9 cellular contexts compared by ENCODE assay signal in the genomic region with DNA sequence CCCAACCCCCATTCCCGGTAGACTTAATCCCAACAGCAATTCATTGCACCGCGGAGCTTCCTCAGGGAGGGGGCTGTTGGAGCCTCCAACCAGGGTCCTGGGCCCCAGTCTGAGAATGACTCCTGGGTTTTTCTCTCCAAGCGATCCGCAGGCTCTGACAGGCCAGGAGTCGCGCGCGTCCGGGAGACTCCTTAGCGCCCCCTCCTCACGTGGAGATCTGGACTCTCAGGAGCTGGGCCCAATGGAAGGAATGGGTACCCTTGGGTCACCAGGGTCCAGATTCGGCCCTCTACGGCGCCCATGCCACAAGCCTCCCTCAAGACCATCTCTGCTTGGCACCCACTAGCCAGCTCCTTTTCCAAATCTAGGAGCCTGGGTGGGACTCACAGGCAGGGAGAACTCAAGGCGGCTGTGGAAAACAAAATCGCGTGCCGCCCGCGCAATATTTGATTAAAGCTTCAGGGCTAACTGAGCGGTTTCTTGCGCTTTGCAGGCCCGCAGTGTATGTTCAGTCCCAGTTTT. TPM values are rescaled to one million over a fixed set of nuclear protein-coding genes. Genes with fewer than 3 reads are reported as not detected.
DNase-seq lines count a peak whose midpoint lies in the region; ATAC-seq and TF ChIP-seq lines count a peak whose summit lies in the region.
"Had no signal": no experiment of that assay in that cellular context is flagged by ENCODE, and none has a peak within 500 bp of the region (broad histone marks: within the 10 kb centered on the region; RNA-seq: fewer than 3 reads in every experiment).

No MANE protein-coding gene starts in this region.

- peaks cover 2% of the 10 kb centered on the region for H3K4me1 ChIP-seq in fibroblast of lung (ENCODE audit: control insufficient read depth, extremely low read depth, insufficient read depth, low read length)

- DNase-seq in stimulated activated naive CD8-positive, alpha-beta T cell treated with anti-CD3 and anti-CD28 coated beads, Interleukin-15, amount 100 ng/mL, for 72 hours: no peak
- no peak for DNase-seq in stimulated activated naive CD8-positive, alpha-beta T cell treated with anti-CD3 and anti-CD28 coated beads, Interleukin-15, Interleukin-2, amounts not matched to agents 100 U/mL and 50 U/mL, for 24 hours
- DNase-seq in fibroblast of lung (ENCODE audit: low read depth in 2 of 2) (no peak), neural crest cell (ENCODE audit: low read depth, low spot score) (no peak), NCI-H226 (no peak), anterior cingulate cortex (lab: John Stamatoyannopoulos, UW) (no peak), NAMALWA (ENCODE audit: low spot score) (no peak)
- DNase-seq: activated gamma-delta T cell had no signal

- peaks cover 65% of the 10 kb centered on the region for H3K4me1 Mint-ChIP-seq in stimulated activated naive CD8-positive, alpha-beta T cell treated with anti-CD3 and anti-CD28 coated beads, Interleukin-15, amount 100 ng/mL, for 72 hours
- H3K4me1 Mint-ChIP-seq in neural crest cell: peaks cover 17% of the 10 kb centered on the region

- peaks cover 69% of the 10 kb centered on the region for H3K27me3 ChIP-seq in fibroblast of lung (ENCODE audit: control insufficient read depth, insufficient read depth, low read length)

- H3K36me3 ChIP-seq in fibroblast of lung (ENCODE audit: control insufficient read depth, insufficient read depth, low read length): no peaks in the 10 kb centered on the region

- peak overlapping the region; percentile 65 to 79 for H3K4me3 Mint-ChIP-seq in stimulated activated naive CD8-positive, alpha-beta T cell treated with anti-CD3 and anti-CD28 coated beads, Interleukin-15, amount 100 ng/mL, for 72 hours
- H3K4me3 Mint-ChIP-seq in neural crest cell: peak overlapping the region; percentile 78

- no peak overlapping the region for H3K9ac ChIP-seq in fibroblast of lung (ENCODE audit: insufficient read depth, low read length)

- H4K20me1 ChIP-seq in fibroblast of lung (ENCODE audit: control insufficient read depth, extremely low read depth, insufficient read depth, low read length): no peaks in the 10 kb centered on the region

- peak overlapping the region in 3 of 4 experiments; percentile 4 to 72 (median 57) for H3K4me3 ChIP-seq in fibroblast of lung (replicated peaks in 1 of 4; ENCODE audit: control extremely low read depth in 1 of 4, insufficient read depth in 1 of 4, low read depth in 3 of 4, low read length in 4 of 4)

- no peak overlapping the region for H2AFZ ChIP-seq in fibroblast of lung (ENCODE audit: low read length)

- TF ChIP-seq CTCF in fibroblast of lung (conservative IDR thresholded peaks at IDR 0.05 in 1 of 2, IDR thresholded peaks at IDR 0.05 in 1 of 2; ENCODE audit: low read depth in 1 of 2, low read length in 2 of 2) (no peak), neural crest cell (conservative IDR thresholded peaks at IDR 0.05) (no peak)

- H3K27ac ChIP-seq in fibroblast of lung (ENCODE audit: insufficient read depth, low read length): peak overlapping the region; percentile 36

- peaks cover 4 to 24% of the 10 kb centered on the region in 2 donors for H3K9me3 Mint-ChIP-seq in stimulated activated naive CD8-positive, alpha-beta T cell treated with anti-CD3 and anti-CD28 coated beads, Interleukin-15, amount 100 ng/mL, for 72 hours
- H3K9me3 Mint-ChIP-seq in neural crest cell: no peaks in the 10 kb centered on the region

- ATAC-seq in stimulated activated naive CD8-positive, alpha-beta T cell treated with anti-CD3 and anti-CD28 coated beads, Interleukin-15, amount 100 ng/mL, for 72 hours: no peak
- no peak for ATAC-seq in stimulated activated naive CD8-positive, alpha-beta T cell treated with anti-CD3 and anti-CD28 coated beads, Interleukin-15, Interleukin-2, amounts not matched to agents 100 U/mL and 50 U/mL, for 24 hours
- ATAC-seq in HG03139 (IDR thresholded peaks at IDR 0.05; ENCODE audit: unreplicated experiment): no peak

- no peak overlapping the region for H3K27ac Mint-ChIP-seq in stimulated activated naive CD8-positive, alpha-beta T cell treated with anti-CD3 and anti-CD28 coated beads, Interleukin-15, amount 100 ng/mL, for 72 hours
- no peak overlapping the region for H3K27ac Mint-ChIP-seq in neural crest cell (ENCODE audit: unreplicated experiment)

- no peaks in the 10 kb centered on the region for H3K79me2 ChIP-seq in fibroblast of lung (ENCODE audit: control insufficient read depth, insufficient read depth, low read length)

- H3K36me3 Mint-ChIP-seq in neural crest cell (ENCODE audit: low read depth): no peaks in the 10 kb centered on the region

- H3K4me2 ChIP-seq in fibroblast of lung (ENCODE audit: extremely low read depth, insufficient read depth, low read length): peak overlapping the region; percentile 70

- no peaks in the 10 kb centered on the region for H3K9me3 ChIP-seq in fibroblast of lung (ENCODE audit: control insufficient read depth, insufficient read depth, low read depth, low read length)

- peaks cover 100% of the 10 kb centered on the region for H3K27me3 Mint-ChIP-seq in stimulated activated naive CD8-positive, alpha-beta T cell treated with anti-CD3 and anti-CD28 coated beads, Interleukin-15, amount 100 ng/mL, for 72 hours
- H3K27me3 Mint-ChIP-seq in neural crest cell (ENCODE audit: low read depth): peaks cover 100% of the 10 kb centered on the region

RNA-seq across cellular contexts. Expression of a gene that starts 7.1 kb away (rescaled TPM):
- total RNA-seq in fibroblast of lung: under 0.01 TPM in 2 replicates
- polyA plus RNA-seq in fibroblast of lung: 0.25 and 0.51 TPM in 2 replicates
- polyA plus RNA-seq in fibroblast of lung (2012): 0.27 and 0.41 TPM in 2 replicates
- not detected in 2 replicates for polyA minus RNA-seq in fibroblast of lung (ENCODE audit: low replicate concordance)
- total RNA-seq in neural crest cell: not detected in 2 replicates
